ENCODE assay signal across 8 cellular contexts in the genomic region with DNA sequence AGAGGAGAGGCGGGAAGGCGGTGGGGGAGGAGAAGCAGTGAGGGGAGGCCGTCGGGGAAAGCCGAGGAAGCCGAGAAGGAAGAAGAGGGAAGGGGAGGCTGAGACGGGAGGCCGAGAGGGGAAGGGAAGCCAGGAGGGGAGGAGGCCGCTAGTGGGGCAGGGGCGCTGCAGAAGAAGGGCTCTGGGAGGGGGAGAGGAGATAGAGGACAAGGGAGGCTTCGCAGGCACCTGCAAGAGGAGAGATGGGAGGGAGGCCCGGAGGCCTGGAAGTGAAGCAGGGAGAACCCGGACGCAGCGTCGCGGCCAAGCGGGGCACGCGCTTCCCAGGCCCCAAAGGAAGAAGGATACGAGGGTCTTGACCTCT. TPM values are rescaled to one million over a fixed set of nuclear protein-coding genes. Genes with fewer than 3 reads are reported as not detected.
A peak's percentile ranks its signal among the peaks of the same experiment; 100 is the strongest.
DNase-seq lines count a peak whose midpoint lies in the region; ATAC-seq and TF ChIP-seq lines count a peak whose summit lies in the region.

No MANE protein-coding gene starts in this region.

- peaks cover 27% of the 10 kb centered on the region for H3F3A ChIP-seq in GM23248 (ENCODE audit: insufficient read depth)

- no peak for DNase-seq in Caco-2
- DNase-seq in GM23248: peak; percentile 43
- no peak for DNase-seq in SJSA1 (ENCODE audit: low read depth in 1 of 2, low spot score in 2 of 2)
- no peak for DNase-seq in stimulated activated CD4-positive, alpha-beta T cell treated with anti-CD3 and anti-CD28 coated beads, Interleukin-12 subunit alpha, Interleukin-12 subunit beta, amount 100 ng/mL, for 4 hours
- DNase-seq in activated gamma-delta T cell (lab: John Stamatoyannopoulos, UW): no peak

- H3K4me1 Mint-ChIP-seq in Caco-2 (ENCODE audit: low read depth, unreplicated experiment): peaks cover 15% of the 10 kb centered on the region

- H3K27me3 ChIP-seq in Caco-2 (replicated peaks; ENCODE audit: control insufficient read depth, insufficient read depth, low read length): no peaks in the 10 kb centered on the region
- no peaks in the 10 kb centered on the region for H3K27me3 ChIP-seq in GM23248 (replicated peaks; ENCODE audit: insufficient read depth)
- H3K27me3 ChIP-seq in SJSA1 (replicated peaks): peaks cover 11% of the 10 kb centered on the region
- no peaks in the 10 kb centered on the region for H3K27me3 ChIP-seq in esophagus (ENCODE audit: control insufficient read depth in 1 of 2, insufficient read depth in 2 of 2, low read length in 2 of 2)
- H3K27me3 ChIP-seq in neuron (ENCODE audit: insufficient read depth, low read length): no peaks in the 10 kb centered on the region

- CTCF ChIA-PET in Caco-2 (lab: Charles Lee): interaction anchor here (1.1 kb wide), 1 partner anchor 15 kb away, joined by 7 read pairs; no protein-coding TSS in a partner anchor

- POLR2A ChIA-PET in Caco-2 (lab: Charles Lee): interaction anchor here (0.5 to 1.0 kb wide), 3 partner anchors 26 to 464 kb away, joined by 3 to 5 read pairs (median 4); partner anchors contain the start of genes KPNA2 and WIPI1

- H3K9me2 ChIP-seq in GM23248 (ENCODE audit: insufficient read depth): no peaks in the 10 kb centered on the region

- ATAC-seq in GM21515 (IDR thresholded peaks at IDR 0.05; ENCODE audit: unreplicated experiment): no peak

- no peaks in the 10 kb centered on the region for H4K20me1 ChIP-seq in GM23248 (ENCODE audit: insufficient read depth)

- 9 to 10% methylated on average over 5 to 21 of the region's 21 CpGs for WGBS in GM23248 (ENCODE audit: low coverage in 1 of 2, low lambda C conversion rate in 2 of 2, missing lambda C conversion rate in 2 of 2), 2 experiments
- 4 to 8% methylated on average over 20 to 21 of the region's 21 CpGs for WGBS in esophagus, 2 donors

- peak overlapping the region; percentile 76 for H3K27ac Mint-ChIP-seq in Caco-2 (ENCODE audit: unreplicated experiment)

- H3K9me3 Mint-ChIP-seq in Caco-2 (ENCODE audit: unreplicated experiment): no peaks in the 10 kb centered on the region

- peaks cover 6% of the 10 kb centered on the region; the same call in 1 of the 2 replicates for H3K4me1 ChIP-seq in Caco-2
- peaks cover 10% of the 10 kb centered on the region for H3K4me1 ChIP-seq in GM23248 (ENCODE audit: insufficient read depth)
- H3K4me1 ChIP-seq in SJSA1 (replicated peaks): peaks cover 28% of the 10 kb centered on the region
- no peaks in the 10 kb centered on the region for H3K4me1 ChIP-seq in esophagus (ENCODE audit: control insufficient read depth in 2 of 2, insufficient read depth in 2 of 2, low read length in 1 of 2)
- H3K4me1 ChIP-seq in neuron (ENCODE audit: insufficient read depth, low read length): peaks cover 13% of the 10 kb centered on the region

- H3K4me3 ChIP-seq in Caco-2 (ENCODE audit: low read depth, low read length) (peak overlapping the region; percentile 61), GM23248 (peak overlapping the region; percentile 91), SJSA1 (peak overlapping the region; percentile 90), esophagus (ENCODE audit: low read depth in 1 of 2, low read length in 2 of 2) (peak overlapping the region; percentile 81 to 85), neuron (ENCODE audit: low read length) (peak overlapping the region; percentile 62)

- intact Hi-C loops in Caco-2 (cut with micrococcal nuclease; ENCODE audit: unreplicated experiment): loop anchor here (1.0 kb wide), 1 partner anchor 26 kb away; no protein-coding TSS in a partner anchor

- BruUV-seq in Caco-2 (replicated peaks; lab: Mats Ljungman, UMichigan): no TSS peak

- H2AFZ ChIP-seq in GM23248 (peak overlapping the region; percentile 78), neuron (ENCODE audit: low read depth, low read length) (peak overlapping the region; percentile 21)

- H3K4me2 ChIP-seq in GM23248 (ENCODE audit: unreplicated experiment): peak overlapping the region; percentile 90

- H3K27ac ChIP-seq in GM23248 (peak overlapping the region; percentile 83), SJSA1 (peak overlapping the region; percentile 58), esophagus (ENCODE audit: low read depth in 2 of 2, low read length in 1 of 2) (peak overlapping the region; percentile 99)

- in situ Hi-C loops in GM23248 (cut with MboI): no loop called here

- peaks cover 5% of the 10 kb centered on the region for H3K36me3 Mint-ChIP-seq in Caco-2 (ENCODE audit: insufficient read depth, unreplicated experiment)

- no peaks in the 10 kb centered on the region for H3K36me3 ChIP-seq in Caco-2 (ENCODE audit: control insufficient read depth, insufficient read depth, low read length)
- H3K36me3 ChIP-seq in GM23248 (ENCODE audit: low read depth): no peaks in the 10 kb centered on the region
- H3K36me3 ChIP-seq in SJSA1: peaks cover 6% of the 10 kb centered on the region
- H3K36me3 ChIP-seq in esophagus (ENCODE audit: control insufficient read depth in 2 of 2, insufficient read depth in 2 of 2, low read length in 1 of 2): no peaks in the 10 kb centered on the region
- no peaks in the 10 kb centered on the region for H3K36me3 ChIP-seq in neuron (ENCODE audit: insufficient read depth, low read length)

- H3K9me3 ChIP-seq in Caco-2 (no peaks in the 10 kb centered on the region), GM23248 (ENCODE audit: low read depth) (no peaks in the 10 kb centered on the region), SJSA1 (replicated peaks) (no peaks in the 10 kb centered on the region), esophagus (ENCODE audit: control insufficient read depth in 2 of 2, insufficient read depth in 1 of 2, low read depth in 1 of 2, low read length in 1 of 2) (no peaks in the 10 kb centered on the region), neuron (ENCODE audit: low read length) (no peaks in the 10 kb centered on the region)

- peak overlapping the region; percentile 92 for H3K4me3 Mint-ChIP-seq in Caco-2 (ENCODE audit: unreplicated experiment)

- no peaks in the 10 kb centered on the region for H3K79me2 ChIP-seq in GM23248 (ENCODE audit: insufficient read depth)

- peak overlapping the region; percentile 89 for H3K9ac ChIP-seq in GM23248

- no peak for TF ChIP-seq CTCF in Caco-2 (IDR thresholded peaks at IDR 0.05; ENCODE audit: insufficient read depth in 1 of 2, low read depth in 1 of 2, low read length in 1 of 2, severe bottlenecking in 1 of 2, unreplicated experiment in 1 of 2)

- H3K27me3 Mint-ChIP-seq in Caco-2 (ENCODE audit: insufficient read depth, unreplicated experiment): no peaks in the 10 kb centered on the region

RNA-seq across cellular contexts. Expression of gene C17orf58, which starts 2.3 kb away (rescaled TPM):
- total RNA-seq in Caco-2 (2022): 13.5 and 14.4 TPM in 2 replicates
- total RNA-seq in GM23248 (2014; rRNA removed; shearing (Covaris generic)): 8.0 and 14.3 TPM in 2 replicates
- polyA plus RNA-seq in GM23248 (2016; fragmentation: Nextera tagmentation; extraction: Ambion mirVana) (12.0 and 12.8 TPM in 2 replicates), esophagus (1 to 10 TPM; 7.5 to 8.6 TPM)
- total RNA-seq in SJSA1 (2014; rRNA removed; shearing (Covaris generic)): 12.4 and 20.0 TPM in 2 replicates

RNA-seq across cellular contexts. Expression of gene KPNA2, which starts 41.6 kb away (rescaled TPM):
- total RNA-seq in Caco-2 (2022): 324 and 339 TPM in 2 replicates
- 98.2 and 108 TPM in 2 replicates for total RNA-seq in GM23248 (2014; rRNA removed; shearing (Covaris generic))
- polyA plus RNA-seq in GM23248 (2016; fragmentation: Nextera tagmentation; extraction: Ambion mirVana) (153 and 159 TPM in 2 replicates), esophagus (10 to 100 TPM; 16.1 to 49.4 TPM)
- 309 and 338 TPM in 2 replicates for total RNA-seq in SJSA1 (2014; rRNA removed; shearing (Covaris generic))
